ENCODE assay signal across 24 cellular contexts in genomic region chr2:64157792-64158191, GRCh38. TPM values are rescaled to one million over a fixed set of nuclear protein-coding genes. Genes with fewer than 3 reads are reported as not detected.
DNase-seq lines count a peak whose midpoint lies in the region; ATAC-seq and TF ChIP-seq lines count a peak whose summit lies in the region.
"Had no signal": no experiment of that assay in that cellular context is flagged by ENCODE, and none has a peak within 500 bp of the region (broad histone marks: within the 10 kb centered on the region; RNA-seq: fewer than 3 reads in every experiment).

No MANE protein-coding gene starts in this region.

- no peaks in the 10 kb centered on the region for H3K9me3 ChIP-seq in left lung
- H3K9me3 ChIP-seq: heart left ventricle, upper lobe of left lung had no signal

- no peak for TF ChIP-seq CTCF in AG10803 (conservative IDR thresholded peaks at IDR 0.05; ENCODE audit: low read length)
- TF ChIP-seq CTCF in epithelial cell of proximal tubule (conservative IDR thresholded peaks at IDR 0.05; ENCODE audit: low read depth, low read length): no peak
- no peak for TF ChIP-seq CTCF in left lung (IDR thresholded peaks at IDR 0.05)

- peak; percentile 50 for ATAC-seq in left lung
- ATAC-seq: T-helper 17 cell had no signal

- no peaks in the 10 kb centered on the region for H3K4me1 ChIP-seq in left lung
- H3K4me1 ChIP-seq: upper lobe of left lung had no signal

- H3K36me3 ChIP-seq in left lung: no peaks in the 10 kb centered on the region
- H3K36me3 ChIP-seq: brain microvascular endothelial cell, heart left ventricle, upper lobe of left lung, WERI-Rb-1 had no signal

- H3K4me3 ChIP-seq in AG10803 (ENCODE audit: low read length) (no peak overlapping the region), epithelial cell of proximal tubule (ENCODE audit: low read depth, low read length) (no peak overlapping the region), left lung (no peak overlapping the region)
- H3K4me3 ChIP-seq: dorsolateral prefrontal cortex, heart left ventricle, upper lobe of left lung had no signal

- H3K27me3 ChIP-seq in left lung: no peaks in the 10 kb centered on the region
- H3K27me3 ChIP-seq: brain microvascular endothelial cell, dorsolateral prefrontal cortex, heart left ventricle, upper lobe of left lung had no signal

- no peak overlapping the region for H3K27ac ChIP-seq in left lung
- H3K27ac ChIP-seq: brain microvascular endothelial cell, dorsolateral prefrontal cortex, heart left ventricle, upper lobe of left lung, WERI-Rb-1 had no signal

- intact Hi-C loops in left lung (cut with DNase I): no loop called here

- DNase-seq in AG10803 (ENCODE audit: low read depth) (peak; percentile 31), NCI-H226 (peak; percentile 55), epithelial cell of proximal tubule (ENCODE audit: low read depth) (peak; percentile 92), left lung (no peak), NCI-H524 treated with DMSO at 0.1 percent for 48 hours (lab: John Stamatoyannopoulos, UW) (no peak), NCI-H2196 (lab: John Stamatoyannopoulos, UW; ENCODE audit: unreplicated experiment) (no peak), NAMALWA (ENCODE audit: low spot score) (no peak), HPDE6-E6E7 (ENCODE audit: extremely low spot score) (no peak)
- DNase-seq: activated CD4-positive, alpha-beta T cell treated with anti-CD3 and anti-CD28 coated beads, Interleukin-2, amount 50 U/mL, for 4 hours; activated naive CD4-positive, alpha-beta T cell treated with anti-CD3 and anti-CD28 coated beads for 36 hours; brain microvascular endothelial cell; CD4-positive, alpha-beta memory T cell; dorsolateral prefrontal cortex; erythroblast; heart left ventricle; KBM-7; NCI-H1048; NCI-H2081 treated with DMSO at 0.1 percent for 48 hours; NCI-H526; SIG-M5; stimulated activated naive CD4-positive, alpha-beta T cell treated with Interleukin-2 at 50 U/mL for 16 hours; T-helper 17 cell; upper lobe of left lung; WERI-Rb-1 had no signal

RNA-seq across cellular contexts. Expression of gene PELI1, which starts 13.6 kb away (rescaled TPM):
- total RNA-seq in epithelial cell of proximal tubule (8.2 and 10.6 TPM in 2 replicates), left lung (10 to 100 TPM; 37.5 to 41.3 TPM)

Comparison
In these comparisons a context has a peak if more than half of its experiments do, and no peak if none do; other contexts are left out.
1. DNase-seq: peak in AG10803 (single experiment), NCI-H226 (single experiment) and epithelial cell of proximal tubule (single experiment); none in left lung (0 of 2), NCI-H524 treated with DMSO at 0.1 percent for 48 hours (single experiment), NCI-H2196 (single experiment), NAMALWA (single experiment) and HPDE6-E6E7 (single experiment).